2 cellular contexts compared by ENCODE assay signal in the genomic region with DNA sequence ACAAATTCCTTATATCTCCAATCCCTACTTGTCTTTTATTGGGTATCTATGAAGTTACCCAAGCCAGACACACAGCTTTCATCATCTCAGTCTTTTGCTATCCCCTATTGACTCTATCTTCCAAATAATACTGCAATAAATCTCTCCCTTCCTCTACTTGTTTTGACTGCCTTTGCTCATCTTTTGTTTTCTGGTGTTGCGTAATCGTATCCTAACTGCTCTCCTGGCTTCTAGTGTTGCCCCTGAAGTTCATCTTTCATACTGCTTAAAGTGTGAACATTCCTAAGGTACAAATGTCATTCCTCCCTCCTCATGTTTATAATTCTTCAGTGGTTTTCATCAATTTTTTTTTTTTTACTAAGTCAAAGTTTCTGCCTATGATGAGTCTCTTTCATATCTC.
TF ChIP-seq lines count a peak whose summit lies in the region.

No MANE protein-coding gene starts in this region.

TF ChIP-seq in IMR-90, 13 proteins besides CTCF, POLR2A, EP300 and RAD21:
- peak; percentile 86 for TF ChIP-seq CEBPB (IDR thresholded peaks at IDR 0.05; ENCODE audit: low read depth, low read length)
- TF ChIP-seq, protein P1, sequence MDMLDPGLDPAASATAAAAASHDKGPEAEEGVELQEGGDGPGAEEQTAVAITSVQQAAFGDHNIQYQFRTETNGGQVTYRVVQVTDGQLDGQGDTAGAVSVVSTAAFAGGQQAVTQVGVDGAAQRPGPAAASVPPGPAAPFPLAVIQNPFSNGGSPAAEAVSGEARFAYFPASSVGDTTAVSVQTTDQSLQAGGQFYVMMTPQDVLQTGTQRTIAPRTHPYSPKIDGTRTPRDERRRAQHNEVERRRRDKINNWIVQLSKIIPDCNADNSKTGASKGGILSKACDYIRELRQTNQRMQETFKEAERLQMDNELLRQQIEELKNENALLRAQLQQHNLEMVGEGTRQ (IDR thresholded peaks at IDR 0.05; ENCODE audit: low read depth, low read length): no peak

TF ChIP-seq in H1, 55 proteins besides CTCF, POLR2A, EP300 and RAD21:
- TF ChIP-seq CEBPB (IDR thresholded peaks at IDR 0.05; ENCODE audit: low read depth, low read length) (peak; percentile 96), CBX5 (IDR thresholded peaks at IDR 0.05; ENCODE audit: low read depth, low read length) (no peak)
TF ChIP-seq in H1: peak in this region for 1.
